Comparison of ENCODE assay signal across 8 cellular contexts in the genomic region with DNA sequence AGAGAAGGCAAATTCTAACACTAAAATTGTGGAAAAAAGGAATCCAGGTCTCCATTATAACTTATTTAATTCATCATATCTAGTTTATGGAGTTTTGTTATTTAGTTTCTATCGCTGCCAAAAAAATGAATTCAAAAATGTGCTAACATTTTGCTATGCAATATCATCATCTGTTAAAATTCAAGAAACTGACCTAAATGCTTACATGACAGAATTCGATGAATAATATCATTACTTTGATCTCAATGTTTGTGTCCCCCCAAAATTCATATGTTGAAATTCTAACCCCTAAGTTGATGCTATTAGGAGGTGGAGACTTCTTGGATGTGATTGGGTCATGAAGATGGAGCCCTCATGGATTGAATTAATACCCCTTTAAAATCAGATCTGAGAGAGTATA.
"Had no signal": no experiment of that assay in that cellular context is flagged by ENCODE, and none has a peak within 500 bp of the region (broad histone marks: within the 10 kb centered on the region; RNA-seq: fewer than 3 reads in every experiment).

No MANE protein-coding gene starts in this region.

- H3K4me3 ChIP-seq: GM12878 had no signal

- ATAC-seq: GM12878 had no signal

- FAIRE-seq: G401.6, GM12878, GM12891, GM12892, GM18507, GM19239 had no signal

- DNase-seq: GDM1, GF-D8 had no signal
